Comparison of ENCODE assay signal across 16 cellular contexts in the genomic region with DNA sequence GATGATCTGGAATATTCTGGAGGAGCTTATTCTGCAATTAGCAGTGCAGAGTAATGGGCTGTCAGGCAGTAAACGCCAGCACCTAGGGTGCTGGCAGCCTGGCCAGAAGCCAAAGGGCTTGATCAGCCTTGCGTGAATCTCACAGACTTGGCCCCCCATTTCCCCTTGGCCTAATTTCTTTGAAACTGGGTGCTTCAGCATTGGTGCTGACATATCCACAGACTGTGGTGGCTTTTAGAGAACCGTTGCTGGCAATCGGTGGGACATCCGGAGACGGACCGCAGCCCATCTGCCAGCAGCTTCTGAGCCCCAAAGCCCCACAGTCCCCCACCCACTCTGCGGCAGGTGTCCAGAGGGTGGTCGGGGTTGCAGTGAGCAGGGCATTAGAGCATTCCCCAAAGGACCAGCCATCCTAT.
DNase-seq lines count a peak whose midpoint lies in the region; ATAC-seq, FAIRE-seq and TF ChIP-seq lines count a peak whose summit lies in the region.
"Had no signal": no experiment of that assay in that cellular context is flagged by ENCODE, and none has a peak within 500 bp of the region (broad histone marks: within the 10 kb centered on the region; RNA-seq: fewer than 3 reads in every experiment).

No MANE protein-coding gene starts in this region.

- FAIRE-seq in kidney (lab: Jason Lieb, UNC): no peak
- FAIRE-seq: endothelial cell of umbilical vein had no signal

- CTCF ChIA-PET in WTC11 (lab: Charles Lee): interaction anchor here (0.5 to 1.2 kb wide), 6 partner anchors 11 to 203 kb away, joined by 3 to 5 read pairs (median 3); no protein-coding TSS in a partner anchor

- no peaks in the 10 kb centered on the region for H3K9me2 ChIP-seq in OCI-LY1 (ENCODE audit: low read depth, low read length)

- peak; percentile 68 to 81 for DNase-seq in NCI-H446 (lab: John Stamatoyannopoulos, UW)
- DNase-seq in NCI-H446 treated with DMSO at 0.1 percent for 48 hours (lab: John Stamatoyannopoulos, UW): no peak
- peak; percentile 66 for DNase-seq in kidney
- peak; percentile 72 for DNase-seq in superior temporal gyrus (ENCODE audit: extremely low spot score)
- DNase-seq in activated CD4-positive, alpha-beta T cell treated with anti-CD3 and anti-CD28 coated beads, Interleukin-2, amount 50 U/mL, for 48 hours: no peak
- DNase-seq in activated CD4-positive, CD25-positive, alpha-beta regulatory T cell treated with anti-CD3 and anti-CD28 coated beads, Interleukin-2, amount 50 U/mL, for 72 hours: no peak
- DNase-seq in WTC11 (ENCODE audit: low spot score): no peak
- DNase-seq: activated B cell treated with CpG ODN at 0.5 μM for 24 hours; CD4-positive, alpha-beta T cell; gastrocnemius medialis; GOT3; stimulated activated CD4-positive, alpha-beta T cell treated with anti-CD3 and anti-CD28 coated beads, Interleukin-12 subunit alpha, Interleukin-12 subunit beta, amount 100 ng/mL, for 4 hours; stimulated activated naive B cell treated with anti-CD40 and anti-IgM and Interleukin-4, amounts not matched to agents 10 μg/mL and 1 μg/mL and 100 μg/mL, for 72 hours had no signal

- H3K27ac ChIP-seq in OCI-LY1 (ENCODE audit: low read depth, low read length, poor library complexity, severe bottlenecking) (no peak overlapping the region), kidney (ENCODE audit: low read depth in 2 of 2, low read length in 2 of 2) (no peak overlapping the region)
- H3K27ac ChIP-seq: gastrocnemius medialis, vagina had no signal

- H3K27ac Mint-ChIP-seq in WTC11: no peak overlapping the region
- H3K27ac Mint-ChIP-seq: activated B cell treated with CpG ODN at 0.5 μM for 24 hours; CD4-positive, alpha-beta T cell; stimulated activated naive B cell treated with anti-CD40 and anti-IgM and Interleukin-4, amounts not matched to agents 10 μg/mL and 1 μg/mL and 100 μg/mL, for 72 hours had no signal

- H3K36me3 ChIP-seq in OCI-LY1 (ENCODE audit: insufficient read depth, low read length) (no peaks in the 10 kb centered on the region), kidney (ENCODE audit: control insufficient read depth in 1 of 2, insufficient read depth in 2 of 2, low read length in 2 of 2) (no peaks in the 10 kb centered on the region)
- H3K36me3 ChIP-seq: gastrocnemius medialis, vagina had no signal

- peaks cover 17% of the 10 kb centered on the region for H3K4me1 Mint-ChIP-seq in WTC11
- H3K4me1 Mint-ChIP-seq: activated B cell treated with CpG ODN at 0.5 μM for 24 hours; stimulated activated naive B cell treated with anti-CD40 and anti-IgM and Interleukin-4, amounts not matched to agents 10 μg/mL and 1 μg/mL and 100 μg/mL, for 72 hours had no signal

- TF ChIP-seq CTCF in OCI-LY1 (IDR thresholded peaks at IDR 0.05; ENCODE audit: low read length) (no peak), kidney (IDR thresholded peaks at IDR 0.05; ENCODE audit: borderline replicate concordance, extremely low read depth, insufficient read depth) (no peak), WTC11 (IDR thresholded peaks at IDR 0.05) (no peak)

- intact Hi-C loops in kidney (cut with DNase I): no loop called here

- no peak overlapping the region for H3K4me3 Mint-ChIP-seq in WTC11
- H3K4me3 Mint-ChIP-seq: activated B cell treated with CpG ODN at 0.5 μM for 24 hours; CD4-positive, alpha-beta T cell; stimulated activated naive B cell treated with anti-CD40 and anti-IgM and Interleukin-4, amounts not matched to agents 10 μg/mL and 1 μg/mL and 100 μg/mL, for 72 hours had no signal

- H3K27me3 ChIP-seq in OCI-LY1 (ENCODE audit: insufficient read depth, low read length): peaks cover 7% of the 10 kb centered on the region; the same call in 1 of the 2 replicates
- H3K27me3 ChIP-seq: gastrocnemius medialis, vagina had no signal

- POLR2A ChIA-PET in WTC11 (lab: Charles Lee): interaction anchor here (0.6 to 1.0 kb wide), 2 partner anchors 53 to 213 kb away, joined by 3 to 5 read pairs; no protein-coding TSS in a partner anchor

- H3K27me3 Mint-ChIP-seq in WTC11 (ENCODE audit: low read depth): peaks cover 5% of the 10 kb centered on the region
- H3K27me3 Mint-ChIP-seq: activated B cell treated with CpG ODN at 0.5 μM for 24 hours; CD4-positive, alpha-beta T cell; stimulated activated naive B cell treated with anti-CD40 and anti-IgM and Interleukin-4, amounts not matched to agents 10 μg/mL and 1 μg/mL and 100 μg/mL, for 72 hours had no signal

- no peak overlapping the region for H2AFZ ChIP-seq in OCI-LY1 (ENCODE audit: low read length)

- no peaks in the 10 kb centered on the region for H3K79me2 ChIP-seq in OCI-LY1 (ENCODE audit: insufficient read depth, low read length)

- no peak for ATAC-seq in WTC11
- ATAC-seq: stimulated activated naive B cell treated with anti-CD40 and anti-IgM and Interleukin-4, amounts not matched to agents 10 μg/mL and 1 μg/mL and 100 μg/mL, for 72 hours had no signal

- H3K4me1 ChIP-seq in OCI-LY1 (ENCODE audit: insufficient read depth, low read length, severe bottlenecking) (peaks cover 11% of the 10 kb centered on the region), kidney (ENCODE audit: control insufficient read depth in 1 of 2, insufficient read depth in 1 of 2, low read depth in 1 of 2, low read length in 2 of 2) (peaks cover 3 to 10% of the 10 kb centered on the region in 2 donors)

- no peaks in the 10 kb centered on the region for H4K20me1 ChIP-seq in OCI-LY1 (ENCODE audit: insufficient read depth, low read length)

- no peaks in the 10 kb centered on the region for H3F3A ChIP-seq in OCI-LY1 (ENCODE audit: insufficient read depth, low read length)

- H3K9me3 ChIP-seq in OCI-LY1 (ENCODE audit: low read length) (no peaks in the 10 kb centered on the region), kidney (ENCODE audit: control insufficient read depth in 1 of 2, low read length in 2 of 2) (no peaks in the 10 kb centered on the region)
- H3K9me3 ChIP-seq: gastrocnemius medialis, vagina had no signal

- H3K36me3 Mint-ChIP-seq in WTC11: peaks cover 6% of the 10 kb centered on the region
- H3K36me3 Mint-ChIP-seq: stimulated activated naive B cell treated with anti-CD40 and anti-IgM and Interleukin-4, amounts not matched to agents 10 μg/mL and 1 μg/mL and 100 μg/mL, for 72 hours had no signal

- peak overlapping the region; percentile 45 for H3K4me3 ChIP-seq in OCI-LY1 (ENCODE audit: low read depth, low read length, poor library complexity, severe bottlenecking)
- no peak overlapping the region for H3K4me3 ChIP-seq in kidney (ENCODE audit: low read length in 2 of 2)
- H3K4me3 ChIP-seq: gastrocnemius medialis, vagina had no signal

- peaks cover 10% of the 10 kb centered on the region for H3K9me3 Mint-ChIP-seq in WTC11
- H3K9me3 Mint-ChIP-seq: activated B cell treated with CpG ODN at 0.5 μM for 24 hours; CD4-positive, alpha-beta T cell had no signal

- H3K9ac ChIP-seq in OCI-LY1 (ENCODE audit: low read length) (peak overlapping the region; percentile 16; the same call in 1 of the 2 replicates), kidney (ENCODE audit: low read length in 2 of 2) (no peak overlapping the region)

- H3K4me2 ChIP-seq in OCI-LY1 (ENCODE audit: low read length): peak overlapping the region; percentile 63

TF ChIP-seq in WTC11, 78 proteins besides CTCF, POLR2A, EP300 and RAD21 (continues in another document):
- TF ChIP-seq ZNF263 (CRISPR knock-in tag; IDR thresholded peaks at IDR 0.05; ENCODE audit: low read depth) (no peak), JUN (CRISPR knock-in tag; IDR thresholded peaks at IDR 0.05) (no peak), NFYB (CRISPR knock-in tag; conservative IDR thresholded peaks at IDR 0.05; ENCODE audit: low read depth) (no peak)
- TF ChIP-seq, protein P1, sequence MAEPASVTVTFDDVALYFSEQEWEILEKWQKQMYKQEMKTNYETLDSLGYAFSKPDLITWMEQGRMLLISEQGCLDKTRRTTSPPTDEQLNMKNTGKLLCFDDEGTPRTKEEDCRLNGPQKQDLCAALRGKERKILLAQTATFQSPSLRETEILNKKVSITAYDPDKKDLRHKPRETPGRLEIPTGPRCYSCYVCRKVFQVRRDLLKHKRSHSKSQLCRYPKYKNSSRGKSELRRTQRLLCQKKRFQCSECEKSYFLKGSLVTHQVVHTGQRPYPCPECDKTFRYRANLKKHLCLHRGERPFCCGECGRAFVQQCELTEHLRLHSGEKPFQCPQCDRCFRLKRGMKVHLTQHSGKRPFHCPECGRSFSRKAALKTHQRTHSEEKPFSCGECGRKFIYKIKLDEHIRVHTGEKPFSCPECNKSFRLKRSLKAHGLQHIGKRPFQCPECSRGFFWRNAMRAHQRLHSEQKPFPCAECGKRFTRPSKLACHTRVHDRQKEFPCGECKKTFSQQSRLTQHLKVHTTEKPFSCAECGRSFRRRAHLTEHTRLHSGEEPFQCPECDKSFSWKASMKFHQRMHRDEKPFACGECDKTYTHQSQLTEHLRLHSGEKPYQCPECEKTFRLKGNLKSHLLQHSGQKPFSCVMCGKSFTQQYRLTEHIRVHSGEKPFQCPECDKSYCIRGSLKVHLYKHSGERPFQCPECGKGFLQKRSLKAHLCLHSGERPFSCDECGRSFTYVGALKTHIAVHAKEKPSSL (CRISPR knock-in tag; conservative IDR thresholded peaks at IDR 0.05): no peak
- TF ChIP-seq, protein P2, sequence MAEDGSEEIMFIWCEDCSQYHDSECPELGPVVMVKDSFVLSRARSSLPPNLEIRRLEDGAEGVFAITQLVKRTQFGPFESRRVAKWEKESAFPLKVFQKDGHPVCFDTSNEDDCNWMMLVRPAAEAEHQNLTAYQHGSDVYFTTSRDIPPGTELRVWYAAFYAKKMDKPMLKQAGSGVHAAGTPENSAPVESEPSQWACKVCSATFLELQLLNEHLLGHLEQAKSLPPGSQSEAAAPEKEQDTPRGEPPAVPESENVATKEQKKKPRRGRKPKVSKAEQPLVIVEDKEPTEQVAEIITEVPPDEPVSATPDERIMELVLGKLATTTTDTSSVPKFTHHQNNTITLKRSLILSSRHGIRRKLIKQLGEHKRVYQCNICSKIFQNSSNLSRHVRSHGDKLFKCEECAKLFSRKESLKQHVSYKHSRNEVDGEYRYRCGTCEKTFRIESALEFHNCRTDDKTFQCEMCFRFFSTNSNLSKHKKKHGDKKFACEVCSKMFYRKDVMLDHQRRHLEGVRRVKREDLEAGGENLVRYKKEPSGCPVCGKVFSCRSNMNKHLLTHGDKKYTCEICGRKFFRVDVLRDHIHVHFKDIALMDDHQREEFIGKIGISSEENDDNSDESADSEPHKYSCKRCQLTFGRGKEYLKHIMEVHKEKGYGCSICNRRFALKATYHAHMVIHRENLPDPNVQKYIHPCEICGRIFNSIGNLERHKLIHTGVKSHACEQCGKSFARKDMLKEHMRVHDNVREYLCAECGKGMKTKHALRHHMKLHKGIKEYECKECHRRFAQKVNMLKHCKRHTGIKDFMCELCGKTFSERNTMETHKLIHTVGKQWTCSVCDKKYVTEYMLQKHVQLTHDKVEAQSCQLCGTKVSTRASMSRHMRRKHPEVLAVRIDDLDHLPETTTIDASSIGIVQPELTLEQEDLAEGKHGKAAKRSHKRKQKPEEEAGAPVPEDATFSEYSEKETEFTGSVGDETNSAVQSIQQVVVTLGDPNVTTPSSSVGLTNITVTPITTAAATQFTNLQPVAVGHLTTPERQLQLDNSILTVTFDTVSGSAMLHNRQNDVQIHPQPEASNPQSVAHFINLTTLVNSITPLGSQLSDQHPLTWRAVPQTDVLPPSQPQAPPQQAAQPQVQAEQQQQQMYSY (CRISPR knock-in tag; IDR thresholded peaks at IDR 0.05): no peak

Comparison
In these comparisons a context has a peak if more than half of its experiments do, and no peak if none do; other contexts are left out.
1. DNase-seq: peak in NCI-H446 (2 of 2), kidney (single experiment) and superior temporal gyrus (single experiment); none in NCI-H446 treated with DMSO at 0.1 percent for 48 hours (single experiment), activated CD4-positive, alpha-beta T cell treated with anti-CD3 and anti-CD28 coated beads, Interleukin-2, amount 50 U/mL, for 48 hours (0 of 2), activated CD4-positive, CD25-positive, alpha-beta regulatory T cell treated with anti-CD3 and anti-CD28 coated beads, Interleukin-2, amount 50 U/mL, for 72 hours (single experiment) and WTC11 (single experiment).